In genomic region chr21:34962586-34963222, GRCh38 we compare ENCODE assay signal across 13 cellular contexts.
DNase-seq lines count a peak whose midpoint lies in the region; ATAC-seq lines count a peak whose summit lies in the region.
"Had no signal": no experiment of that assay in that cellular context is flagged by ENCODE, and none has a peak within 500 bp of the region (broad histone marks: within the 10 kb centered on the region; RNA-seq: fewer than 3 reads in every experiment).

No MANE protein-coding gene starts in this region.

- H3K36me3 Mint-ChIP-seq in activated CD4-positive, alpha-beta T cell treated with anti-CD3 and anti-CD28 coated beads, Interleukin-2, amount 10 ng/mL, durations not matched to agents 24 days and 14 days (ENCODE audit: low read depth) = peaks cover 44% of the 10 kb centered on the region

- DNase-seq in stimulated activated CD4-positive, alpha-beta T cell treated with anti-CD3 and anti-CD28 coated beads, Interleukin-15, amount 100 ng/mL, for 24 hours = peak; percentile 56
- no peak for DNase-seq in stimulated activated CD4-positive, alpha-beta T cell treated with anti-CD3 and anti-CD28 coated beads, Interleukin-4, amount 100 ng/mL, for 1 hour
- no peak for DNase-seq in activated CD4-positive, alpha-beta T cell treated with anti-CD3 and anti-CD28 coated beads, Interleukin-2, amount 10 ng/mL, durations not matched to agents 24 days and 14 days
- no peak for DNase-seq in effector memory CD4-positive, alpha-beta T cell
- no peak for DNase-seq in NK-92 treated with Interleukin-12 subunit alpha and Interleukin-12 subunit beta, amount 100 ng/mL, for 24 hours (lab: John Stamatoyannopoulos, UW)
- no peak for DNase-seq in NCI-H1105 (lab: John Stamatoyannopoulos, UW)
- DNase-seq: activated B cell treated with CpG ODN at 0.5 μM for 24 hours, MV-4-11, NCI-H524 treated with DMSO at 0.1 percent for 48 hours, SHP77 treated with DMSO at 0.1 percent for 48 hours, testis had no signal

- no peaks in the 10 kb centered on the region for H3K27me3 Mint-ChIP-seq in activated CD4-positive, alpha-beta T cell treated with anti-CD3 and anti-CD28 coated beads, Interleukin-2, amount 10 ng/mL, durations not matched to agents 24 days and 14 days
- H3K27me3 Mint-ChIP-seq: activated B cell treated with CpG ODN at 0.5 μM for 24 hours had no signal

- peak overlapping the region; percentile 93 for H3K27ac Mint-ChIP-seq in activated CD4-positive, alpha-beta T cell treated with anti-CD3 and anti-CD28 coated beads, Interleukin-2, amount 10 ng/mL, durations not matched to agents 24 days and 14 days
- H3K27ac Mint-ChIP-seq: activated B cell treated with CpG ODN at 0.5 μM for 24 hours had no signal

- intact Hi-C loops in activated CD4-positive, alpha-beta T cell treated with anti-CD3 and anti-CD28 coated beads, Interleukin-2, amount 10 ng/mL, durations not matched to agents 24 days and 14 days (cut with micrococcal nuclease) = no loop called here

- H3K4me3 Mint-ChIP-seq in activated CD4-positive, alpha-beta T cell treated with anti-CD3 and anti-CD28 coated beads, Interleukin-2, amount 10 ng/mL, durations not matched to agents 24 days and 14 days = peak overlapping the region; percentile 71
- H3K4me3 Mint-ChIP-seq: activated B cell treated with CpG ODN at 0.5 μM for 24 hours had no signal

- H3K27ac ChIP-seq in effector memory CD4-positive, alpha-beta T cell (ENCODE audit: insufficient read depth, low read length, poor library complexity, severe bottlenecking) = no peak overlapping the region
- H3K27ac ChIP-seq in thymus (ENCODE audit: low read depth) = peak overlapping the region; percentile 40
- H3K27ac ChIP-seq: testis had no signal

- peak overlapping the region; percentile 4 for H3K4me3 ChIP-seq in effector memory CD4-positive, alpha-beta T cell (ENCODE audit: insufficient read depth, low read depth, low read length, poor library complexity, severe bottlenecking)
- H3K4me3 ChIP-seq in thymus (ENCODE audit: low read length) = no peak overlapping the region
- H3K4me3 ChIP-seq: testis had no signal

- no peaks in the 10 kb centered on the region for H3K27me3 ChIP-seq in effector memory CD4-positive, alpha-beta T cell (replicated peaks; ENCODE audit: control insufficient read depth, insufficient read depth, low read length, poor library complexity, severe bottlenecking)
- no peaks in the 10 kb centered on the region for H3K27me3 ChIP-seq in thymus (ENCODE audit: control insufficient read depth, insufficient read depth)
- H3K27me3 ChIP-seq: testis had no signal

- peaks cover 3% of the 10 kb centered on the region for H3K9me3 Mint-ChIP-seq in activated CD4-positive, alpha-beta T cell treated with anti-CD3 and anti-CD28 coated beads, Interleukin-2, amount 10 ng/mL, durations not matched to agents 24 days and 14 days

- 74% methylated on average over 16 of the region's 16 CpGs for WGBS in thymus

- ATAC-seq in HG03280 (IDR thresholded peaks at IDR 0.05; ENCODE audit: unreplicated experiment) = no peak

- H3K9me3 ChIP-seq in effector memory CD4-positive, alpha-beta T cell (ENCODE audit: control insufficient read depth, low read length) = no peaks in the 10 kb centered on the region
- no peaks in the 10 kb centered on the region for H3K9me3 ChIP-seq in thymus (ENCODE audit: control insufficient read depth)
- H3K9me3 ChIP-seq: testis had no signal

- H3K4me1 Mint-ChIP-seq in activated CD4-positive, alpha-beta T cell treated with anti-CD3 and anti-CD28 coated beads, Interleukin-2, amount 10 ng/mL, durations not matched to agents 24 days and 14 days = peaks cover 64% of the 10 kb centered on the region

- peaks cover 17% of the 10 kb centered on the region for H3K4me1 ChIP-seq in effector memory CD4-positive, alpha-beta T cell (ENCODE audit: control insufficient read depth, insufficient read depth, low read length, poor library complexity, severe bottlenecking)
- peaks cover 25% of the 10 kb centered on the region for H3K4me1 ChIP-seq in thymus (ENCODE audit: control insufficient read depth, insufficient read depth, low read length)
- H3K4me1 ChIP-seq: testis had no signal

- peaks cover 5% of the 10 kb centered on the region for H3K36me3 ChIP-seq in effector memory CD4-positive, alpha-beta T cell (ENCODE audit: control insufficient read depth, insufficient read depth, low read length)
- peaks cover 19% of the 10 kb centered on the region for H3K36me3 ChIP-seq in thymus (ENCODE audit: control insufficient read depth, insufficient read depth)
